Comparison of ENCODE assay signal across 9 cellular contexts in genomic region chr16:67249178-67249759, GRCh38. TPM values are rescaled to one million over a fixed set of nuclear protein-coding genes. Genes with fewer than 3 reads are reported as not detected.
A peak's percentile ranks its signal among the peaks of the same experiment; 100 is the strongest.
DNase-seq lines count a peak whose midpoint lies in the region; ATAC-seq and TF ChIP-seq lines count a peak whose summit lies in the region.
"Had no signal": no experiment of that assay in that cellular context is flagged by ENCODE, and none has a peak within 500 bp of the region (broad histone marks: within the 10 kb centered on the region; RNA-seq: fewer than 3 reads in every experiment).

No MANE protein-coding gene starts in this region.

- no peak for TF ChIP-seq CTCF in Panc1 (IDR thresholded peaks at IDR 0.05)
- TF ChIP-seq CTCF in prostate gland (IDR thresholded peaks at IDR 0.05) = no peak

- H3K36me3 ChIP-seq in Panc1 (ENCODE audit: control insufficient read depth, insufficient read depth, low read length) = no peaks in the 10 kb centered on the region; the same call in 1 of the 2 replicates
- no peaks in the 10 kb centered on the region for H3K36me3 ChIP-seq in esophagus (ENCODE audit: control insufficient read depth in 2 of 2, insufficient read depth in 2 of 2, low read length in 1 of 2)
- H3K36me3 ChIP-seq in prostate gland = no peaks in the 10 kb centered on the region

- BruUV-seq in Panc1 (replicated peaks; lab: Mats Ljungman, UMichigan) = no TSS peak

- CTCF ChIA-PET in Panc1 (lab: Charles Lee) = no interaction called here

- peak overlapping the region; percentile 64 to 73 for H3K4me3 ChIP-seq in Panc1 (ENCODE audit: low read depth in 2 of 2, low read length in 2 of 2)
- H3K4me3 ChIP-seq in esophagus (ENCODE audit: low read depth in 1 of 2, low read length in 2 of 2) = peak overlapping the region; percentile 24 to 27
- H3K4me3 ChIP-seq in prostate gland = peak overlapping the region; percentile 34 to 45

- intact Hi-C loops in Panc1 (cut with micrococcal nuclease; ENCODE audit: unreplicated experiment) (no loop called here), prostate gland (cut with DNase I) (no loop called here)

- POLR2A ChIA-PET in Panc1 (lab: Charles Lee) = no interaction called here

- no peak for TF ChIP-seq POLR2A in prostate gland (IDR thresholded peaks at IDR 0.05)
- TF ChIP-seq POLR2A in erythroblast (IDR thresholded peaks at IDR 0.05; ENCODE audit: low read length) = no peak

- peak; percentile 30 for DNase-seq in EL
- DNase-seq in Panc1 (ENCODE audit: low read depth, low spot score) = no peak
- no peak for DNase-seq in prostate gland (ENCODE audit: low spot score)
- no peak for DNase-seq in D341Med (ENCODE audit: low spot score)
- no peak for DNase-seq in NK-92 treated with Interleukin-12 subunit alpha and Interleukin-12 subunit beta, amount 100 ng/mL, for 24 hours (lab: John Stamatoyannopoulos, UW)
- no peak for DNase-seq in erythroblast (lab: John Stamatoyannopoulos, UW)
- DNase-seq: activated CD4-positive, CD25-positive, alpha-beta regulatory T cell had no signal

- H3K27ac ChIP-seq in Panc1 (ENCODE audit: low read length) = no peak overlapping the region
- no peak overlapping the region for H3K27ac ChIP-seq in esophagus (ENCODE audit: low read depth in 2 of 2, low read length in 1 of 2)
- H3K27ac ChIP-seq in prostate gland = no peak overlapping the region

- ATAC-seq in Panc1 (peak; percentile 2; the same call in 1 of the 2 replicates), HG02970 (IDR thresholded peaks at IDR 0.05; ENCODE audit: low FRiP score, unreplicated experiment) (no peak)

- in situ Hi-C loops in Panc1 (cut with HindIII; ENCODE audit: low pct_unique_long_range_greater_than_20kb, low sequenced_read_pairs) = no loop called here

- H3K9me3 ChIP-seq in Panc1 (ENCODE audit: control insufficient read depth, insufficient read depth, low read depth, low read length) (no peaks in the 10 kb centered on the region), esophagus (ENCODE audit: control insufficient read depth in 2 of 2, insufficient read depth in 1 of 2, low read depth in 1 of 2, low read length in 1 of 2) (no peaks in the 10 kb centered on the region), prostate gland (no peaks in the 10 kb centered on the region)

- H3K4me1 ChIP-seq in Panc1 (ENCODE audit: control insufficient read depth, insufficient read depth, low read length) (peaks cover 7% of the 10 kb centered on the region), esophagus (ENCODE audit: control insufficient read depth in 2 of 2, insufficient read depth in 2 of 2, low read length in 1 of 2) (peaks cover 9 to 28% of the 10 kb centered on the region in 2 donors), prostate gland (replicated peaks) (peaks cover 6% of the 10 kb centered on the region)

- 18 to 20% methylated on average over 18 of the region's 18 CpGs for WGBS in esophagus, 2 donors
- 8% methylated on average over 18 of the region's 18 CpGs for WGBS in prostate gland

- H3K27me3 ChIP-seq in Panc1 (ENCODE audit: control insufficient read depth, insufficient read depth, low read length) (no peaks in the 10 kb centered on the region), esophagus (ENCODE audit: control insufficient read depth in 1 of 2, insufficient read depth in 2 of 2, low read length in 2 of 2) (peaks cover 0 to 8% of the 10 kb centered on the region in 2 donors), prostate gland (replicated peaks; ENCODE audit: insufficient read depth) (peaks cover 4% of the 10 kb centered on the region)

RNA-seq across cellular contexts. Expression of gene SLC9A5, which starts 0.5 kb away (rescaled TPM):
- total RNA-seq in Panc1 (2021; ENCODE audit: unreplicated experiment) = 1.7 TPM
- polyA plus RNA-seq in Panc1 (2012; ENCODE audit: insufficient read length) = 2.3 TPM
- polyA plus RNA-seq in esophagus = under 1 TPM; 0.11 to 0.43 TPM
- 1 to 10 TPM in 1 of 2 donors, under 1 TPM in 1; 0.27 to 2.6 TPM for total RNA-seq in prostate gland

RNA-seq across cellular contexts. Expression of gene FHOD1, which starts 2.0 kb away (rescaled TPM):
- total RNA-seq in Panc1 (2021; ENCODE audit: unreplicated experiment) (9.3 TPM), prostate gland (10 to 100 TPM; 11.2 to 46.1 TPM)
- 13.4 TPM for polyA plus RNA-seq in Panc1 (2012; ENCODE audit: insufficient read length)
- 10 to 100 TPM in 1 of 2 donors, 1 to 10 TPM in 1; 6.3 to 11.4 TPM for polyA plus RNA-seq in esophagus

RNA-seq across cellular contexts. Expression of gene TMEM208, which starts 22.3 kb away (rescaled TPM):
- total RNA-seq in Panc1 (2021; ENCODE audit: unreplicated experiment) = 25.6 TPM
- polyA plus RNA-seq in Panc1 (2012; ENCODE audit: insufficient read length) = 31.3 TPM
- 10 to 100 TPM; 73.4 to 83.1 TPM for polyA plus RNA-seq in esophagus
- 10 to 100 TPM; 39.1 to 57.1 TPM for total RNA-seq in prostate gland

RNA-seq across cellular contexts. Expression of gene PLEKHG4, which starts 30.1 kb away (rescaled TPM):
- total RNA-seq in Panc1 (2021; ENCODE audit: unreplicated experiment) (6.7 TPM), prostate gland (10 to 100 TPM in 1 of 2 donors, 1 to 10 TPM in 1; 7.7 to 57.8 TPM)
- polyA plus RNA-seq in Panc1 (2012; ENCODE audit: insufficient read length) = 4.3 TPM
- polyA plus RNA-seq in esophagus = 10 to 100 TPM in 1 of 2 donors, 1 to 10 TPM in 1; 8.9 to 13.3 TPM

RNA-seq across cellular contexts. Expression of gene ELMO3, which starts 50.3 kb away (rescaled TPM):
- total RNA-seq in Panc1 (2021; ENCODE audit: unreplicated experiment) = 2.0 TPM
- polyA plus RNA-seq in Panc1 (2012; ENCODE audit: insufficient read length) = 1.6 TPM
- polyA plus RNA-seq in esophagus = 10 to 100 TPM; 21.5 to 23.7 TPM
- 10 to 100 TPM; 24.8 to 36.7 TPM for total RNA-seq in prostate gland
